ENCODE assay signal across 9 cellular contexts in the genomic region with DNA sequence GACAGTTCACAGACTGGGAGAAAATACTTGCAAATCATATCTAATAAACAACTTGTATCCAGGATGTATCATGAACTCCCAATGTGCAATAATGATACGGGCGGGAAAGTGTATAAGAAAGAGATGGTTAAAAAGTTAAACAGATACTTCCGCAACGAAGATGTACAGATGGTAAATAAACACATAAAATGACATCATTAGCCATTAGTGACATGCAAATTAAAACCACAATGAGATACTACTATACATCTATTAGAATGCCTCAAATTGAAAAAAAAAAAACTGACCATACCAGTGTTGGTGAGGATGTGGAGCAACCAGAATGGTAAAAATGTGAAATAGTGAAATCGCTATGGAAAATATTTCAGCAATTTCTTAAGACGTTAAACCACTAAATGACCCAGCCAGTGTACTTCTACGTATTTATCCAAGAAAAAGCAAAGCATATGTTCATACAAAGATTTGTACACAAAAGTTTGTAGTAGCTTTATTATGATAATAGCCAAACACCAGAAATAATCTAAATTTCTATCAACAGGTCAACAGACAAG.
"Had no signal": no experiment of that assay in that cellular context is flagged by ENCODE, and none has a peak within 500 bp of the region (broad histone marks: within the 10 kb centered on the region; RNA-seq: fewer than 3 reads in every experiment).

No MANE protein-coding gene starts in this region.

- H3K27ac ChIP-seq: GM23248 had no signal

- ATAC-seq: K562 had no signal

- DNase-seq: GM23248, GOT3, H9, HCEC 1CT, HFFc6, IMR-90, KG1 had no signal

- FAIRE-seq: HTR-8/SVneo had no signal

- H3K4me3 ChIP-seq: GM23248, K562 had no signal
